In the genomic region with DNA sequence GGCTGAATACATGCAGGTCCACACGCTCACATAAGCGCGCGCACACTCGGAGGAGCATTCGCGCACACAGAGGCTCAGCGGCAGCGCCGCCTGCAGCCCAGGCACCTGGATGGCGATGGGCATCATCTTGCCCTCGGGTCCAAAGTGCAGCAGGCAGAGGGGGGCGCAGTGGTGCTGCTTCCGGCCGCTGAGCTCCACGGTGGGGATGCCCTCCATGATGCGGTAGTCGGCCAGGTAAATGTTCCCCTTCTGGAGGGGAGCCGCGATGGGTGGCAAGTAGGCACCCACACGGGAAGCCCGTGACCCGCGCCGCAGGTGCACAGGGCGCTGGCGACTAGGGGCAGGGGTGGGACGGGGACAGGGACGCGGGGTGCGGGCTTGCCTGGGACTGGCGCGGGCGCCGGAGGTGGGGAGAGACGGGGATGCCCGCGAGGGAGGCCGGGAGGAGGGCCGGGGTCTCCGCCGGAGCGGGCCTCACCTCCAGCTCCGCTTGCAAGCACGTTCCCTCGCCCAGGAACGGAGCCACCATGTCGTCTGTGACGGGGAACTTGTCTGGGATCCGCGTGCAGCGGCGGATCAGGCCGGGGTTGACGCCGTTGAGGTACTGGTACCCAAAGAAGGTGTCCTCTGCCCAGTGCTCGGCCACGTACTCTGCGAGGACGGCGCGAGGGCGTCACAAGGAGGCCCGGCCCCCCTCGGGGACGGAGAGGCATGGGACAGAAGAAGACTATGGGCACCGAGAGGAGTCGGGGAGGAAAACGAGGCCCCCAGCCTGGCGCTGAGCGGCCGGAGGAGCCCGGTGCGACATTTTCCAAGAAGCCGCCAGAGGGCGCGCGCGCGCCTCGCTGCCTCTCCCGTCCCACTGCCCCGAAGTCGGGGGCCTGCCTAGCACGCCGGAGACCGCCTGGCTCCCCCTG, we compare ENCODE assay signal across 8 cellular contexts. TPM values are rescaled to one million over a fixed set of nuclear protein-coding genes. Genes with fewer than 3 reads are reported as not detected.
DNase-seq lines count a peak whose midpoint lies in the region; ATAC-seq lines count a peak whose summit lies in the region.

No MANE protein-coding gene starts in this region.

- H3K4me3 ChIP-seq in mesendoderm (ENCODE audit: low read length) = no peak overlapping the region

- H2BK5ac ChIP-seq in mesendoderm (ENCODE audit: low read length) = no peak overlapping the region

- peak overlapping the region; percentile 83 for H3K27ac Mint-ChIP-seq in activated CD8-positive, alpha-beta T cell treated with anti-CD3 and anti-CD28 coated beads, Interleukin-2, amount 10 ng/mL, durations not matched to agents 7 days and 5 days
- H3K27ac Mint-ChIP-seq in effector memory CD8-positive, alpha-beta T cell = peak overlapping the region; percentile 28 to 87

- no peak overlapping the region for H2BK120ac ChIP-seq in mesendoderm (ENCODE audit: low read depth, low read length)

- peak overlapping the region; percentile 60 for H3K9ac ChIP-seq in mesendoderm (ENCODE audit: low read length)

- no peak overlapping the region for H3K23ac ChIP-seq in mesendoderm (ENCODE audit: low read length)

- H3K18ac ChIP-seq in mesendoderm (ENCODE audit: low read length) = no peak overlapping the region

- H3K4me3 Mint-ChIP-seq in activated CD8-positive, alpha-beta T cell treated with anti-CD3 and anti-CD28 coated beads, Interleukin-2, amount 10 ng/mL, durations not matched to agents 7 days and 5 days = peak overlapping the region; percentile 86
- H3K4me3 Mint-ChIP-seq in effector memory CD8-positive, alpha-beta T cell = peak overlapping the region; percentile 86 to 90

- H3K4ac ChIP-seq in mesendoderm (ENCODE audit: low read depth, low read length) = no peak overlapping the region

- no peaks in the 10 kb centered on the region for H3K79me2 ChIP-seq in mesendoderm (ENCODE audit: control insufficient read depth, insufficient read depth, low read length)

- H2AK5ac ChIP-seq in mesendoderm (ENCODE audit: low read length) = no peak overlapping the region

- H4K5ac ChIP-seq in mesendoderm (ENCODE audit: low read length) = no peak overlapping the region

- H3K27ac ChIP-seq in mesendoderm (ENCODE audit: low read depth, low read length) = no peak overlapping the region

- no peak overlapping the region for H4K8ac ChIP-seq in mesendoderm (ENCODE audit: low read depth, low read length)

- H3K4me1 Mint-ChIP-seq in activated CD8-positive, alpha-beta T cell treated with anti-CD3 and anti-CD28 coated beads, Interleukin-2, amount 10 ng/mL, durations not matched to agents 7 days and 5 days (ENCODE audit: low read depth) = peaks cover 20% of the 10 kb centered on the region
- peaks cover 7 to 12% of the 10 kb centered on the region in 2 donors for H3K4me1 Mint-ChIP-seq in effector memory CD8-positive, alpha-beta T cell (ENCODE audit: low read depth in 2 of 2)

- POLR2A ChIA-PET in activated CD8-positive, alpha-beta T cell treated with anti-CD3 and anti-CD28 coated beads, Interleukin-2, amount 10 ng/mL, durations not matched to agents 7 days and 5 days (lab: Charles Lee) = interaction anchor here (0.6 kb wide), 1 partner anchor 94 kb away, joined by 3 read pairs; no protein-coding TSS in a partner anchor

- peak overlapping the region; percentile 82 for H3K4me2 ChIP-seq in mesendoderm (ENCODE audit: low read length)

- no peaks in the 10 kb centered on the region for H3K79me1 ChIP-seq in mesendoderm (ENCODE audit: low read length)

- H3K27me3 ChIP-seq in mesendoderm (ENCODE audit: insufficient read depth, low read length, poor library complexity) = peaks cover 17% of the 10 kb centered on the region

- peaks cover 16% of the 10 kb centered on the region for H3K27me3 Mint-ChIP-seq in activated CD8-positive, alpha-beta T cell treated with anti-CD3 and anti-CD28 coated beads, Interleukin-2, amount 10 ng/mL, durations not matched to agents 7 days and 5 days (ENCODE audit: low read depth)
- peaks cover 22 to 23% of the 10 kb centered on the region in 2 donors for H3K27me3 Mint-ChIP-seq in effector memory CD8-positive, alpha-beta T cell

- H3K9me3 Mint-ChIP-seq in activated CD8-positive, alpha-beta T cell treated with anti-CD3 and anti-CD28 coated beads, Interleukin-2, amount 10 ng/mL, durations not matched to agents 7 days and 5 days (ENCODE audit: insufficient read depth) = no peaks in the 10 kb centered on the region
- H3K9me3 Mint-ChIP-seq in effector memory CD8-positive, alpha-beta T cell = no peaks in the 10 kb centered on the region

- H3K36me3 ChIP-seq in mesendoderm (ENCODE audit: control insufficient read depth, insufficient read depth, low read length) = no peaks in the 10 kb centered on the region

- H3K36me3 Mint-ChIP-seq in activated CD8-positive, alpha-beta T cell treated with anti-CD3 and anti-CD28 coated beads, Interleukin-2, amount 10 ng/mL, durations not matched to agents 7 days and 5 days (ENCODE audit: low read depth) = peaks cover 5% of the 10 kb centered on the region
- H3K36me3 Mint-ChIP-seq in effector memory CD8-positive, alpha-beta T cell (ENCODE audit: insufficient read depth) = no peaks in the 10 kb centered on the region

- DNase-seq in EL (peak; percentile 71), NCI-H748 (lab: John Stamatoyannopoulos, UW; ENCODE audit: unreplicated experiment) (peak; percentile 95), mesendoderm (peak; percentile 82)
- DNase-seq in activated CD8-positive, alpha-beta T cell treated with anti-CD3 and anti-CD28 coated beads, Interleukin-2, amount 10 ng/mL, durations not matched to agents 7 days and 5 days = peak; percentile 85
- peak; percentile 65 to 75 (median 67) for DNase-seq in effector memory CD8-positive, alpha-beta T cell
- peak; percentile 52 for DNase-seq in stimulated activated CD8-positive, alpha-beta memory T cell treated with anti-CD3 and anti-CD28 coated beads, Interleukin-12 subunit alpha, Interleukin-12 subunit beta, amount 100 ng/mL, for 24 hours (ENCODE audit: extremely low read depth)

- CTCF ChIA-PET in activated CD8-positive, alpha-beta T cell treated with anti-CD3 and anti-CD28 coated beads, Interleukin-2, amount 10 ng/mL, durations not matched to agents 7 days and 5 days (lab: Charles Lee) = interaction anchor here (0.6 to 12.0 kb wide), 25 partner anchors 8 to 500 kb away, joined by 3 to 319 read pairs (median 5); partner anchors contain the start of genes ALOX12B, ALOXE3, CYB5D1 and HES7

- no peaks in the 10 kb centered on the region for H3K4me1 ChIP-seq in mesendoderm (ENCODE audit: control insufficient read depth, low read depth, low read length)

- WGBS in mesendoderm (ENCODE audit: extremely low coverage, insufficient coverage, low lambda C conversion rate) = no CpG with 5 or more reads among the region's 87 CpGs

- no peak overlapping the region for H2BK15ac ChIP-seq in mesendoderm (replicated peaks; ENCODE audit: low read depth)

- ATAC-seq in HG03045 (IDR thresholded peaks at IDR 0.05; ENCODE audit: unreplicated experiment) = peak; percentile 60
- peak; percentile 87 for ATAC-seq in activated CD8-positive, alpha-beta T cell treated with anti-CD3 and anti-CD28 coated beads, Interleukin-2, amount 10 ng/mL, durations not matched to agents 7 days and 5 days
- ATAC-seq in effector memory CD8-positive, alpha-beta T cell (replicated peaks) = peak; percentile 86
- ATAC-seq in GM19463 (IDR thresholded peaks at IDR 0.05; ENCODE audit: unreplicated experiment) = no peak

- peak overlapping the region; percentile 87 for H3K56ac ChIP-seq in mesendoderm (ENCODE audit: low read length)

RNA-seq across cellular contexts. Expression of gene ALOX12B, which starts 8.0 kb away (rescaled TPM):
- total RNA-seq in activated CD8-positive, alpha-beta T cell treated with anti-CD3 and anti-CD28 coated beads, Interleukin-2, amount 10 ng/mL, durations not matched to agents 7 days and 5 days = under 1 TPM; 0.26 to 0.47 TPM
- polyA plus RNA-seq in mesendoderm (2013, experiment 1 of 2) = 0.01 TPM
- polyA plus RNA-seq in mesendoderm (2013, experiment 2 of 2) = 0.04 TPM

RNA-seq across cellular contexts. Expression of gene ALOXE3, which starts 38.8 kb away (rescaled TPM):
- total RNA-seq in activated CD8-positive, alpha-beta T cell treated with anti-CD3 and anti-CD28 coated beads, Interleukin-2, amount 10 ng/mL, durations not matched to agents 7 days and 5 days = not detected
- 0.06 TPM for polyA plus RNA-seq in mesendoderm (2013, experiment 1 of 2)
- 0.04 TPM for polyA plus RNA-seq in mesendoderm (2013, experiment 2 of 2)

RNA-seq across cellular contexts. Expression of gene ALOX15B, which starts 40.7 kb away (rescaled TPM):
- not detected for total RNA-seq in activated CD8-positive, alpha-beta T cell treated with anti-CD3 and anti-CD28 coated beads, Interleukin-2, amount 10 ng/mL, durations not matched to agents 7 days and 5 days
- polyA plus RNA-seq in mesendoderm (2013, experiment 1 of 2) = 0.03 TPM
- polyA plus RNA-seq in mesendoderm (2013, experiment 2 of 2) = 0.07 TPM

RNA-seq across cellular contexts. Expression of gene HES7, which starts 44.4 kb away (rescaled TPM):
- under 1 TPM in 1 of 2 experiments, not detected in 1; 0.29 TPM for total RNA-seq in activated CD8-positive, alpha-beta T cell treated with anti-CD3 and anti-CD28 coated beads, Interleukin-2, amount 10 ng/mL, durations not matched to agents 7 days and 5 days
- polyA plus RNA-seq in mesendoderm (2013, experiment 1 of 2) = 0.10 TPM
- polyA plus RNA-seq in mesendoderm (2013, experiment 2 of 2) = 0.17 TPM
